24 cellular contexts compared by ENCODE assay signal in the genomic region with DNA sequence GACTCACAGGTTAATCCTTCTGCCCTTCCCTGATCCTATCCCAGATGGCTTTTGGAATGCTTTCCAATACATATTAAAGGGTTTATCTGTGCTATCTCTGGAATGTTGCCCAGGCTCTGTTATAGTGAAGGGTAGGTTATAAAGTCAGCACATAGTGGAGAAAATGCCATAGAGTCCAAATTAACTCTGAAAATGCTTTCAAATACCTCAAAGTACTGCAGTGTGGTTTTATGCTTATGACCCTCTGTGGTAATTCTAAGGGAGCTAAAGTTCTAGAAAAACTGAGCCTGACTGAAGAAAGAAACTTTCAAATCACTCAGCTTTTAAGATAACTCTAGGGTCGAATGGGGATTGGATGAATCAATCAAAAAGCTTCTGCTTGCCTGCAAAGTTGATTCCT.
A peak's percentile ranks its signal among the peaks of the same experiment; 100 is the strongest.
DNase-seq lines count a peak whose midpoint lies in the region; ATAC-seq, FAIRE-seq and TF ChIP-seq lines count a peak whose summit lies in the region.
"Had no signal": no experiment of that assay in that cellular context is flagged by ENCODE, and none has a peak within 500 bp of the region (broad histone marks: within the 10 kb centered on the region; RNA-seq: fewer than 3 reads in every experiment).

No MANE protein-coding gene starts in this region.

- CTCF ChIA-PET in AG04450 (lab: Charles Lee) = interaction anchor here (1.1 to 1.3 kb wide), 2 partner anchors 12 to 98 kb away, joined by 3 to 4 read pairs; no protein-coding TSS in a partner anchor

- H3K27ac ChIP-seq in AG04450 (ENCODE audit: low read depth, low read length) (no peak overlapping the region), astrocyte (ENCODE audit: low read depth, low read length) (no peak overlapping the region), tibial nerve (no peak overlapping the region)
- H3K27ac ChIP-seq: body of pancreas, colonic mucosa, esophagus squamous epithelium, ovary, upper lobe of left lung had no signal

- peaks cover 3% of the 10 kb centered on the region for H3K4me1 ChIP-seq in HAP-1
- H3K4me1 ChIP-seq in astrocyte (ENCODE audit: insufficient read depth, low read length) = no peaks in the 10 kb centered on the region
- no peaks in the 10 kb centered on the region for H3K4me1 ChIP-seq in tibial nerve
- H3K4me1 ChIP-seq: colonic mucosa, upper lobe of left lung had no signal

- WGBS in tibial nerve, 2 donors = 59 to 66% methylated on average over 1 of the region's 1 CpG

- peak overlapping the region; percentile 63 for H3K27ac Mint-ChIP-seq in astrocyte (ENCODE audit: unreplicated experiment)
- H3K27ac Mint-ChIP-seq: activated naive CD4-positive, alpha-beta T cell treated with anti-CD3 and anti-CD28 coated beads, Interleukin-2, amount 50 U/mL, for 24 hours; CD4-positive, alpha-beta T cell; naive thymus-derived CD8-positive, alpha-beta T cell; T-helper 1 cell treated with Interleukin-12 subunit alpha and Interleukin-12 subunit beta and Interleukin-4 antibody, amounts not matched to agents 30 μg/mL and 1 μg/mL, for 36 hours had no signal

- H3K9me3 ChIP-seq in AG04450 (ENCODE audit: control insufficient read depth, insufficient read depth, low read length) (no peaks in the 10 kb centered on the region), HAP-1 (no peaks in the 10 kb centered on the region), astrocyte (ENCODE audit: insufficient read depth, low read depth, low read length) (no peaks in the 10 kb centered on the region), tibial nerve (no peaks in the 10 kb centered on the region)
- H3K9me3 ChIP-seq: body of pancreas, colonic mucosa, esophagus squamous epithelium, ovary, upper lobe of left lung had no signal

- POLR2A ChIA-PET in AG04450 (lab: Yijun Ruan, JAX) = no interaction called here

- H3K4me3 ChIP-seq in AG04450 (ENCODE audit: low read depth, low read length) = no peak overlapping the region
- no peak overlapping the region for H3K4me3 ChIP-seq in HAP-1
- H3K4me3 ChIP-seq in astrocyte (ENCODE audit: insufficient read depth, low read depth, low read length) = no peak overlapping the region
- H3K4me3 ChIP-seq in fibroblast of villous mesenchyme (ENCODE audit: low read depth, low read length) = no peak overlapping the region
- no peak overlapping the region for H3K4me3 ChIP-seq in tibial nerve
- H3K4me3 ChIP-seq: body of pancreas, colonic mucosa, esophagus squamous epithelium, ovary, upper lobe of left lung had no signal

- peak; percentile 7 for DNase-seq in AG04450 (ENCODE audit: low read depth, low spot score)
- peak; percentile 19 to 24 for DNase-seq in HAP-1 (ENCODE audit: low spot score in 2 of 2)
- peak; percentile 90 for DNase-seq in astrocyte (ENCODE audit: low read depth)
- peak; percentile 66 for DNase-seq in fibroblast of villous mesenchyme (ENCODE audit: low read depth)
- no peak for DNase-seq in activated T-cell treated with anti-CD3 and anti-CD28 coated beads, Interleukin-2, amount 50 U/mL, for 4 hours
- no peak for DNase-seq in retina
- DNase-seq in tibial nerve (ENCODE audit: low spot score in 2 of 2) = no peak
- DNase-seq: activated CD4-positive, alpha-beta T cell treated with anti-CD3 and anti-CD28 coated beads for 48 hours; body of pancreas; CD4-positive, alpha-beta T cell; colonic mucosa; esophagus squamous epithelium; GF-D8; head of caudate nucleus; naive thymus-derived CD8-positive, alpha-beta T cell; NCI-H2081 treated with DMSO at 0.1 percent for 48 hours; NCI-H446 treated with DMSO at 0.1 percent for 48 hours; ovary; upper lobe of left lung had no signal

- H3K27me3 ChIP-seq in AG04450 (ENCODE audit: control insufficient read depth, insufficient read depth, low read length) (no peaks in the 10 kb centered on the region), HAP-1 (ENCODE audit: low read depth) (no peaks in the 10 kb centered on the region), astrocyte (ENCODE audit: insufficient read depth, low read length) (no peaks in the 10 kb centered on the region), tibial nerve (no peaks in the 10 kb centered on the region)
- H3K27me3 ChIP-seq: body of pancreas, colonic mucosa, esophagus squamous epithelium, ovary, upper lobe of left lung had no signal

- TF ChIP-seq EP300 in tibial nerve (IDR thresholded peaks at IDR 0.05) = no peak

- no peak for ATAC-seq in activated T-cell treated with anti-CD3 and anti-CD28 coated beads, Interleukin-2, amount 50 U/mL, for 4 hours
- no peak for ATAC-seq in HG03469 (IDR thresholded peaks at IDR 0.05; ENCODE audit: unreplicated experiment)
- ATAC-seq: body of pancreas; left lobe of liver; naive thymus-derived CD8-positive, alpha-beta T cell; sciatic nerve had no signal

- TF ChIP-seq CTCF in AG04450 (IDR thresholded peaks at IDR 0.05; ENCODE audit: low read depth, low read length) (no peak), astrocyte (IDR thresholded peaks at IDR 0.05; ENCODE audit: insufficient read depth, low read depth, low read length) (no peak), fibroblast of villous mesenchyme (IDR thresholded peaks at IDR 0.05; ENCODE audit: insufficient read depth, low read depth, low read length) (no peak), tibial nerve (IDR thresholded peaks at IDR 0.05) (no peak)

- no peak overlapping the region for H3K4me3 Mint-ChIP-seq in astrocyte (ENCODE audit: unreplicated experiment)
- H3K4me3 Mint-ChIP-seq in activated T-cell treated with anti-CD3 and anti-CD28 coated beads, Interleukin-2, amount 50 U/mL, for 4 hours = no peak overlapping the region
- H3K4me3 Mint-ChIP-seq: activated naive CD4-positive, alpha-beta T cell treated with anti-CD3 and anti-CD28 coated beads, Interleukin-2, amount 50 U/mL, for 24 hours; CD4-positive, alpha-beta T cell; naive thymus-derived CD8-positive, alpha-beta T cell; T-helper 1 cell treated with Interleukin-12 subunit alpha and Interleukin-12 subunit beta and Interleukin-4 antibody, amounts not matched to agents 30 μg/mL and 1 μg/mL, for 36 hours had no signal

- peak; percentile 23 for FAIRE-seq in astrocyte (lab: Jason Lieb, UNC)

- peaks cover 27% of the 10 kb centered on the region for H3K4me1 Mint-ChIP-seq in astrocyte (ENCODE audit: low read depth, unreplicated experiment)
- no peaks in the 10 kb centered on the region for H3K4me1 Mint-ChIP-seq in activated T-cell treated with anti-CD3 and anti-CD28 coated beads, Interleukin-2, amount 50 U/mL, for 4 hours (ENCODE audit: low read depth)
- H3K4me1 Mint-ChIP-seq: activated naive CD4-positive, alpha-beta T cell treated with anti-CD3 and anti-CD28 coated beads, Interleukin-2, amount 50 U/mL, for 24 hours; naive thymus-derived CD8-positive, alpha-beta T cell had no signal

- no peaks in the 10 kb centered on the region for H3K9me3 Mint-ChIP-seq in astrocyte (ENCODE audit: unreplicated experiment)
- H3K9me3 Mint-ChIP-seq in activated T-cell treated with anti-CD3 and anti-CD28 coated beads, Interleukin-2, amount 50 U/mL, for 4 hours = no peaks in the 10 kb centered on the region
- H3K9me3 Mint-ChIP-seq: activated naive CD4-positive, alpha-beta T cell treated with anti-CD3 and anti-CD28 coated beads, Interleukin-2, amount 50 U/mL, for 24 hours; CD4-positive, alpha-beta T cell; naive thymus-derived CD8-positive, alpha-beta T cell; T-helper 1 cell treated with Interleukin-12 subunit alpha and Interleukin-12 subunit beta and Interleukin-4 antibody, amounts not matched to agents 30 μg/mL and 1 μg/mL, for 36 hours had no signal

- no peak overlapping the region for H2AFZ ChIP-seq in astrocyte (ENCODE audit: low read depth, low read length)

- H3K9ac ChIP-seq in astrocyte (ENCODE audit: low read length) = no peak overlapping the region

- H3K27me3 Mint-ChIP-seq in astrocyte (ENCODE audit: low read depth, unreplicated experiment) = no peaks in the 10 kb centered on the region
- no peaks in the 10 kb centered on the region for H3K27me3 Mint-ChIP-seq in activated T-cell treated with anti-CD3 and anti-CD28 coated beads, Interleukin-2, amount 50 U/mL, for 4 hours (ENCODE audit: low read depth)
- H3K27me3 Mint-ChIP-seq: CD4-positive, alpha-beta T cell had no signal

- in situ Hi-C loops in HAP-1 (cut with MboI; ENCODE audit: low sequenced_read_pairs) = no loop called here

- no peak for TF ChIP-seq POLR2A in tibial nerve (IDR thresholded peaks at IDR 0.05)

- H4K20me1 ChIP-seq in astrocyte (ENCODE audit: insufficient read depth, low read length) = no peaks in the 10 kb centered on the region

- H3K4me2 ChIP-seq in astrocyte (ENCODE audit: low read length) = no peak overlapping the region

- H3K79me2 ChIP-seq in astrocyte (ENCODE audit: insufficient read depth, low read length) = no peaks in the 10 kb centered on the region

- H3K36me3 Mint-ChIP-seq in astrocyte (ENCODE audit: low read depth, unreplicated experiment) = no peaks in the 10 kb centered on the region
- H3K36me3 Mint-ChIP-seq in activated T-cell treated with anti-CD3 and anti-CD28 coated beads, Interleukin-2, amount 50 U/mL, for 4 hours (ENCODE audit: insufficient read depth) = no peaks in the 10 kb centered on the region
- H3K36me3 Mint-ChIP-seq: activated naive CD4-positive, alpha-beta T cell treated with anti-CD3 and anti-CD28 coated beads, Interleukin-2, amount 50 U/mL, for 24 hours; naive thymus-derived CD8-positive, alpha-beta T cell had no signal

- H3K36me3 ChIP-seq in HAP-1 (replicated peaks) (no peaks in the 10 kb centered on the region), astrocyte (ENCODE audit: insufficient read depth, low read length) (no peaks in the 10 kb centered on the region), tibial nerve (no peaks in the 10 kb centered on the region)
- H3K36me3 ChIP-seq: colonic mucosa, esophagus squamous epithelium, ovary, upper lobe of left lung had no signal

Comparison
In these comparisons a context has a peak if more than half of its experiments do, and no peak if none do; other contexts are left out.
1. DNase-seq: peak in AG04450 (single experiment), HAP-1 (2 of 2), astrocyte (single experiment) and fibroblast of villous mesenchyme (single experiment); none in activated T-cell treated with anti-CD3 and anti-CD28 coated beads, Interleukin-2, amount 50 U/mL, for 4 hours (single experiment), retina (single experiment) and tibial nerve (0 of 2).